ENCODE assay signal across 1 cellular context in genomic region chr2:24814498-24814897, GRCh38.
TF ChIP-seq lines count a peak whose summit lies in the region.

No MANE protein-coding gene starts in this region.

TF ChIP-seq in H1, 55 proteins besides CTCF, POLR2A, EP300 and RAD21:
- no peak for TF ChIP-seq ATF3 (IDR thresholded peaks at IDR 0.05; ENCODE audit: insufficient read depth, low read depth, low read length)
- no peak for TF ChIP-seq TBP (IDR thresholded peaks at IDR 0.05; ENCODE audit: low read depth, low read length)
- no peak for TF ChIP-seq CREB1 (IDR thresholded peaks at IDR 0.05)
- no peak for TF ChIP-seq CBX8 (IDR thresholded peaks at IDR 0.05; ENCODE audit: borderline replicate concordance, low read depth, low read length)
- no peak for TF ChIP-seq KDM4A (IDR thresholded peaks at IDR 0.05; ENCODE audit: low read depth, low read length, severe bottlenecking)
- TF ChIP-seq CHD7 (IDR thresholded peaks at IDR 0.05; ENCODE audit: insufficient replicate concordance, low read length) = no peak
- no peak for TF ChIP-seq SUZ12 (IDR thresholded peaks at IDR 0.05; ENCODE audit: low read length)
- no peak for TF ChIP-seq MAFK (IDR thresholded peaks at IDR 0.05; ENCODE audit: low read depth, low read length)
- no peak for TF ChIP-seq BCL11A (IDR thresholded peaks at IDR 0.05; ENCODE audit: low read depth in 2 of 2, low read length in 2 of 2)
- no peak for TF ChIP-seq RXRA (IDR thresholded peaks at IDR 0.05; ENCODE audit: insufficient read depth, low read depth, low read length)
- TF ChIP-seq KDM1A (IDR thresholded peaks at IDR 0.05; ENCODE audit: borderline replicate concordance, low read length) = no peak
- no peak for TF ChIP-seq SIX5 (IDR thresholded peaks at IDR 0.05; ENCODE audit: low read depth, low read length)
- TF ChIP-seq SP2 (IDR thresholded peaks at IDR 0.05; ENCODE audit: low read length) = no peak
- no peak for TF ChIP-seq CBX5 (IDR thresholded peaks at IDR 0.05; ENCODE audit: low read depth, low read length)
- TF ChIP-seq EGR1 (IDR thresholded peaks at IDR 0.05; ENCODE audit: borderline replicate concordance, low read depth, low read length) = no peak
- no peak for TF ChIP-seq TEAD4 (IDR thresholded peaks at IDR 0.05; ENCODE audit: low read depth, low read length)
- no peak for TF ChIP-seq RFX5 (IDR thresholded peaks at IDR 0.05; ENCODE audit: borderline replicate concordance, low read depth, low read length)
